ENCODE assay signal across 1 cellular context in the genomic region with DNA sequence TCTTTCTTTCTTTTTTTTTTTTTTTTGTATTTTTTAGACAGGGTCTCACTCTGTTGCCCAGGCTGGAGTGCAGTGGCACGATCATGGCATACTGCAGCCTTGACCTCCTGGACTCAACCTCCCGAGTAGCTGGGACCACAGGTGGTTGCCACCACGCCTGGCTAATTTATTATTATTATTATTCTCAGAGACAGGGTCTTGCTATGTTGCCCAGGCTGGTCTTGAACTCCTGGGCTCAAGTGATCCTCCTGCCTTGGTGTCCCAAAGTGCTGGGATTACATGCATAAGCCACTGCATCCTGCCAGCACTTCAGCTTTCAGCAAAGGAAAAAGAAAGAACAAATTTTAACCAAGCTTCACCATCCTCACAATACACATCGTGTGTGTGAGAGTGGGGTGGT.
TF ChIP-seq lines count a peak whose summit lies in the region.

No MANE protein-coding gene starts in this region.

TF ChIP-seq in HepG2, 621 proteins besides CTCF, POLR2A, EP300 and RAD21 (continued from another document):
- TF ChIP-seq, protein P1, sequence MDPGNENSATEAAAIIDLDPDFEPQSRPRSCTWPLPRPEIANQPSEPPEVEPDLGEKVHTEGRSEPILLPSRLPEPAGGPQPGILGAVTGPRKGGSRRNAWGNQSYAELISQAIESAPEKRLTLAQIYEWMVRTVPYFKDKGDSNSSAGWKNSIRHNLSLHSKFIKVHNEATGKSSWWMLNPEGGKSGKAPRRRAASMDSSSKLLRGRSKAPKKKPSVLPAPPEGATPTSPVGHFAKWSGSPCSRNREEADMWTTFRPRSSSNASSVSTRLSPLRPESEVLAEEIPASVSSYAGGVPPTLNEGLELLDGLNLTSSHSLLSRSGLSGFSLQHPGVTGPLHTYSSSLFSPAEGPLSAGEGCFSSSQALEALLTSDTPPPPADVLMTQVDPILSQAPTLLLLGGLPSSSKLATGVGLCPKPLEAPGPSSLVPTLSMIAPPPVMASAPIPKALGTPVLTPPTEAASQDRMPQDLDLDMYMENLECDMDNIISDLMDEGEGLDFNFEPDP (CRISPR knock-in tag; conservative IDR thresholded peaks at IDR 0.05), result no peak
